In genomic region chr19:3986260-3987041, GRCh38 we compare ENCODE assay signal across 8 cellular contexts. TPM values are rescaled to one million over a fixed set of nuclear protein-coding genes. Genes with fewer than 3 reads are reported as not detected.
A peak's percentile ranks its signal among the peaks of the same experiment; 100 is the strongest.
DNase-seq lines count a peak whose midpoint lies in the region; ATAC-seq and TF ChIP-seq lines count a peak whose summit lies in the region.

No MANE protein-coding gene starts in this region.

- DNase-seq in A172 (ENCODE audit: low spot score) (peak; percentile 78), NCI-H2029 treated with DMSO at 0.1 percent for 48 hours (lab: John Stamatoyannopoulos, UW) (peak; percentile 85), T-helper 17 cell (peak in 1 of 3 donors; percentile 40), cerebellar nuclear complex (lab: John Stamatoyannopoulos, UW) (peak; percentile 41 to 89), kidney epithelial cell (ENCODE audit: low read depth) (peak; percentile 55)
- peak; percentile 56 for DNase-seq in stimulated activated CD4-positive, alpha-beta T cell treated with anti-CD3 and anti-CD28 coated beads, Interleukin-2, amount 100 ng/mL, for 4 hours (ENCODE audit: low read depth)

- no peaks in the 10 kb centered on the region for H3K27me3 Mint-ChIP-seq in T-helper 17 cell

- H3K36me3 Mint-ChIP-seq in T-helper 17 cell (ENCODE audit: low read depth), result peaks cover 3% of the 10 kb centered on the region

- peak overlapping the region; percentile 95 for H3K27ac Mint-ChIP-seq in T-helper 17 cell

- peak overlapping the region; percentile 87 for H3K4me3 Mint-ChIP-seq in T-helper 17 cell

- TF ChIP-seq CTCF in GM12873 (IDR thresholded peaks at IDR 0.05; ENCODE audit: insufficient read depth, low read depth, low read length, missing control alignments), result peak; percentile 53
- peak; percentile 53 for TF ChIP-seq CTCF in kidney epithelial cell (IDR thresholded peaks at IDR 0.05; ENCODE audit: insufficient read depth, low read length, poor library complexity, severe bottlenecking)

- H3K4me1 Mint-ChIP-seq in T-helper 17 cell, result peaks cover 24% of the 10 kb centered on the region

- peaks cover 2% of the 10 kb centered on the region for H3K9me3 ChIP-seq in T-helper 17 cell (ENCODE audit: control insufficient read depth, low read length, poor library complexity, severe bottlenecking)

- ATAC-seq in T-helper 17 cell (peak; percentile 23), HG03139 (IDR thresholded peaks at IDR 0.05; ENCODE audit: unreplicated experiment) (no peak)

- H3K36me3 ChIP-seq in kidney epithelial cell (ENCODE audit: control insufficient read depth, insufficient read depth, low read length), result peaks cover 9% of the 10 kb centered on the region

- no peaks in the 10 kb centered on the region for H3K27me3 ChIP-seq in kidney epithelial cell (ENCODE audit: control insufficient read depth, insufficient read depth, low read length)

- peak overlapping the region; percentile 92 for H3K4me3 ChIP-seq in kidney epithelial cell (ENCODE audit: low read depth, low read length)

RNA-seq across cellular contexts. Expression of gene EEF2, which starts 1.2 kb away (rescaled TPM):
- 1,286 and 1,342 TPM in 2 replicates for total RNA-seq in A172 (2014; rRNA removed; shearing (Covaris generic))
- total RNA-seq in T-helper 17 cell (1,000 to 10,000 TPM; 2,788 to 2,859 TPM), kidney epithelial cell (3,492 and 3,925 TPM in 2 replicates)

RNA-seq across cellular contexts. Expression of gene DAPK3, which starts 15.6 kb away (rescaled TPM):
- 65.9 and 140 TPM in 2 replicates for total RNA-seq in A172 (2014; rRNA removed; shearing (Covaris generic))
- total RNA-seq in T-helper 17 cell (10 to 100 TPM; 28.7 to 31.3 TPM), kidney epithelial cell (155 and 199 TPM in 2 replicates)

RNA-seq across cellular contexts. Expression of gene PIAS4, which starts 21.1 kb away (rescaled TPM):
- 28.7 and 33.9 TPM in 2 replicates for total RNA-seq in A172 (2014; rRNA removed; shearing (Covaris generic))
- 10 to 100 TPM; 20.8 to 22.7 TPM for total RNA-seq in T-helper 17 cell
- 38.1 and 43.7 TPM in 2 replicates for total RNA-seq in kidney epithelial cell

RNA-seq across cellular contexts. Expression of gene NMRK2, which starts 53.6 kb away (rescaled TPM):
- total RNA-seq in A172 (2014; rRNA removed; shearing (Covaris generic)), result not detected in 2 replicates
- total RNA-seq in T-helper 17 cell, result not detected
- total RNA-seq in kidney epithelial cell, result not detected in 2 replicates
